7 cellular contexts compared by ENCODE assay signal in genomic region chr13:39737047-39737446, GRCh38.
"Had no signal": no experiment of that assay in that cellular context is flagged by ENCODE, and none has a peak within 500 bp of the region (broad histone marks: within the 10 kb centered on the region; RNA-seq: fewer than 3 reads in every experiment).

No MANE protein-coding gene starts in this region.

- H3K27ac ChIP-seq: GM23248 had no signal

- DNase-seq: GM23248, GOT3, H7, HCEC 1CT, IMR-90, KG1 had no signal

- H3K4me3 ChIP-seq: GM23248, K562 had no signal
